ENCODE assay signal across 1 cellular context in genomic region chr3:59098516-59098915, GRCh38. TPM values are rescaled to one million over a fixed set of nuclear protein-coding genes. Genes with fewer than 3 reads are reported as not detected.
"Had no signal": no experiment of that assay in that cellular context is flagged by ENCODE, and none has a peak within 500 bp of the region (broad histone marks: within the 10 kb centered on the region; RNA-seq: fewer than 3 reads in every experiment).

No MANE protein-coding gene starts in this region.

RNA-seq across cellular contexts. Expression of gene CFAP20DC, which starts 48.7 kb away (rescaled TPM):
- total RNA-seq: SJCRH30 had no signal
